Comparison of ENCODE assay signal across 8 cellular contexts in genomic region chr5:75052461-75053285, GRCh38. TPM values are rescaled to one million over a fixed set of nuclear protein-coding genes. Genes with fewer than 3 reads are reported as not detected.
DNase-seq lines count a peak whose midpoint lies in the region; ATAC-seq lines count a peak whose summit lies in the region.

A gene with protein sequence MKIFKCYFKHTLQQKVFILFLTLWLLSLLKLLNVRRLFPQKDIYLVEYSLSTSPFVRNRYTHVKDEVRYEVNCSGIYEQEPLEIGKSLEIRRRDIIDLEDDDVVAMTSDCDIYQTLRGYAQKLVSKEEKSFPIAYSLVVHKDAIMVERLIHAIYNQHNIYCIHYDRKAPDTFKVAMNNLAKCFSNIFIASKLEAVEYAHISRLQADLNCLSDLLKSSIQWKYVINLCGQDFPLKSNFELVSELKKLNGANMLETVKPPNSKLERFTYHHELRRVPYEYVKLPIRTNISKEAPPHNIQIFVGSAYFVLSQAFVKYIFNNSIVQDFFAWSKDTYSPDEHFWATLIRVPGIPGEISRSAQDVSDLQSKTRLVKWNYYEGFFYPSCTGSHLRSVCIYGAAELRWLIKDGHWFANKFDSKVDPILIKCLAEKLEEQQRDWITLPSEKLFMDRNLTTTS (minus strand): TSS chr5:75052558. CDS start chr5:75030037, 22,521 bp downstream.

- peaks cover 60% of the 10 kb centered on the region for H3K4me1 Mint-ChIP-seq in activated CD4-positive, alpha-beta T cell treated with anti-CD3 and anti-CD28 coated beads, Interleukin-2, amount 10 ng/mL, durations not matched to agents 24 days and 14 days
- H3K4me1 Mint-ChIP-seq in effector memory CD8-positive, alpha-beta T cell (ENCODE audit: low read depth in 2 of 2) = peaks cover 63 to 67% of the 10 kb centered on the region in 2 donors
- no peaks in the 10 kb centered on the region for H3K4me1 Mint-ChIP-seq in memory B cell
- H3K4me1 Mint-ChIP-seq in stimulated activated naive CD8-positive, alpha-beta T cell treated with anti-CD3 and anti-CD28 coated beads, Interleukin-15, amount 100 ng/mL, for 72 hours = peaks cover 83% of the 10 kb centered on the region

- H3K27ac Mint-ChIP-seq in activated CD4-positive, alpha-beta T cell treated with anti-CD3 and anti-CD28 coated beads, Interleukin-2, amount 10 ng/mL, durations not matched to agents 24 days and 14 days = peak within 1 kb of the TSS; percentile 75
- peak within 1 kb of the TSS; percentile 90 to 93 for H3K27ac Mint-ChIP-seq in effector memory CD8-positive, alpha-beta T cell
- H3K27ac Mint-ChIP-seq in memory B cell = no peak within 1 kb of the TSS
- peak within 1 kb of the TSS; percentile 81 to 93 for H3K27ac Mint-ChIP-seq in stimulated activated naive CD8-positive, alpha-beta T cell treated with anti-CD3 and anti-CD28 coated beads, Interleukin-15, amount 100 ng/mL, for 72 hours

- intact Hi-C loops in activated CD4-positive, alpha-beta T cell treated with anti-CD3 and anti-CD28 coated beads, Interleukin-2, amount 10 ng/mL, durations not matched to agents 24 days and 14 days (cut with micrococcal nuclease) = loop anchor here (1.0 to 10.0 kb wide), 8 partner anchors 185 to 1205 kb away; partner anchors contain the start of genes CERT1, GFM2, HMGCR and NSA2

- H3K36me3 Mint-ChIP-seq in activated CD4-positive, alpha-beta T cell treated with anti-CD3 and anti-CD28 coated beads, Interleukin-2, amount 10 ng/mL, durations not matched to agents 24 days and 14 days (ENCODE audit: low read depth) = no peaks in the 10 kb centered on the region
- peaks cover 9% of the 10 kb centered on the region for H3K36me3 Mint-ChIP-seq in effector memory CD8-positive, alpha-beta T cell (ENCODE audit: insufficient read depth)
- H3K36me3 Mint-ChIP-seq in memory B cell = no peaks in the 10 kb centered on the region

- ATAC-seq in HG03432 (IDR thresholded peaks at IDR 0.05; ENCODE audit: unreplicated experiment) (peak; percentile 32), memory B cell (ENCODE audit: low read depth) (peak; percentile 15), HG02759 (IDR thresholded peaks at IDR 0.05; ENCODE audit: unreplicated experiment) (no peak), GM21717 (IDR thresholded peaks at IDR 0.05; ENCODE audit: unreplicated experiment) (no peak)
- peak; percentile 54 for ATAC-seq in effector memory CD8-positive, alpha-beta T cell (replicated peaks)
- peak; percentile 58 for ATAC-seq in stimulated activated naive CD8-positive, alpha-beta T cell treated with anti-CD3 and anti-CD28 coated beads, Interleukin-15, amount 100 ng/mL, for 72 hours

- peaks cover 15% of the 10 kb centered on the region for H3K27me3 Mint-ChIP-seq in activated CD4-positive, alpha-beta T cell treated with anti-CD3 and anti-CD28 coated beads, Interleukin-2, amount 10 ng/mL, durations not matched to agents 24 days and 14 days
- H3K27me3 Mint-ChIP-seq in effector memory CD8-positive, alpha-beta T cell = peaks cover 6 to 9% of the 10 kb centered on the region in 2 donors
- H3K27me3 Mint-ChIP-seq in memory B cell = peaks cover 37% of the 10 kb centered on the region
- no peaks in the 10 kb centered on the region for H3K27me3 Mint-ChIP-seq in stimulated activated naive CD8-positive, alpha-beta T cell treated with anti-CD3 and anti-CD28 coated beads, Interleukin-15, amount 100 ng/mL, for 72 hours

- H3K4me3 Mint-ChIP-seq in activated CD4-positive, alpha-beta T cell treated with anti-CD3 and anti-CD28 coated beads, Interleukin-2, amount 10 ng/mL, durations not matched to agents 24 days and 14 days = peak within 1 kb of the TSS; percentile 88
- peak within 1 kb of the TSS; percentile 61 to 92 for H3K4me3 Mint-ChIP-seq in effector memory CD8-positive, alpha-beta T cell
- H3K4me3 Mint-ChIP-seq in memory B cell = peak within 1 kb of the TSS; percentile 64
- H3K4me3 Mint-ChIP-seq in stimulated activated naive CD8-positive, alpha-beta T cell treated with anti-CD3 and anti-CD28 coated beads, Interleukin-15, amount 100 ng/mL, for 72 hours = peak within 1 kb of the TSS; percentile 88 to 90

- DNase-seq in COLO668 (lab: John Stamatoyannopoulos, UW; ENCODE audit: unreplicated experiment) (peak; percentile 57), memory B cell (ENCODE audit: low spot score in 2 of 2) (no peak)
- peak; percentile 86 for DNase-seq in activated CD4-positive, alpha-beta T cell treated with anti-CD3 and anti-CD28 coated beads, Interleukin-2, amount 10 ng/mL, durations not matched to agents 24 days and 14 days
- DNase-seq in effector memory CD8-positive, alpha-beta T cell = peak; percentile 25 to 54 (median 39)
- peak; percentile 61 to 71 for DNase-seq in stimulated activated naive CD8-positive, alpha-beta T cell treated with anti-CD3 and anti-CD28 coated beads, Interleukin-15, amount 100 ng/mL, for 72 hours

- no peaks in the 10 kb centered on the region for H3K9me3 Mint-ChIP-seq in activated CD4-positive, alpha-beta T cell treated with anti-CD3 and anti-CD28 coated beads, Interleukin-2, amount 10 ng/mL, durations not matched to agents 24 days and 14 days
- H3K9me3 Mint-ChIP-seq in effector memory CD8-positive, alpha-beta T cell = no peaks in the 10 kb centered on the region
- H3K9me3 Mint-ChIP-seq in memory B cell = no peaks in the 10 kb centered on the region
- H3K9me3 Mint-ChIP-seq in stimulated activated naive CD8-positive, alpha-beta T cell treated with anti-CD3 and anti-CD28 coated beads, Interleukin-15, amount 100 ng/mL, for 72 hours = no peaks in the 10 kb centered on the region

RNA-seq across cellular contexts. Expression of the gene that starts here (rescaled TPM):
- 0.52 and 0.70 TPM in 2 replicates for total RNA-seq in activated CD4-positive, alpha-beta T cell treated with anti-CD3 and anti-CD28 coated beads, Interleukin-2, amount 10 ng/mL, durations not matched to agents 24 days and 14 days

Comparison
In these comparisons a context has a peak if more than half of its experiments do, and no peak if none do; other contexts are left out.
1. Peak in DNase-seq in activated CD4-positive, alpha-beta T cell treated with anti-CD3 and anti-CD28 coated beads, Interleukin-2, amount 10 ng/mL, durations not matched to agents 24 days and 14 days; RNA of the gene not detected or under 1 TPM.
2. DNase-seq: peak in COLO668 (single experiment), effector memory CD8-positive, alpha-beta T cell (3 of 3) and stimulated activated naive CD8-positive, alpha-beta T cell treated with anti-CD3 and anti-CD28 coated beads, Interleukin-15, amount 100 ng/mL, for 72 hours (2 of 2); none in memory B cell (0 of 2).
3. ATAC-seq: peak in HG03432 (single experiment), effector memory CD8-positive, alpha-beta T cell (single experiment), memory B cell (single experiment) and stimulated activated naive CD8-positive, alpha-beta T cell treated with anti-CD3 and anti-CD28 coated beads, Interleukin-15, amount 100 ng/mL, for 72 hours (single experiment); none in HG02759 (single experiment) and GM21717 (single experiment).
4. Peak in every context shown above with its lines, with median percentiles within 50 percentile points of each other: H3K4me3 Mint-ChIP-seq.